In the genomic region with DNA sequence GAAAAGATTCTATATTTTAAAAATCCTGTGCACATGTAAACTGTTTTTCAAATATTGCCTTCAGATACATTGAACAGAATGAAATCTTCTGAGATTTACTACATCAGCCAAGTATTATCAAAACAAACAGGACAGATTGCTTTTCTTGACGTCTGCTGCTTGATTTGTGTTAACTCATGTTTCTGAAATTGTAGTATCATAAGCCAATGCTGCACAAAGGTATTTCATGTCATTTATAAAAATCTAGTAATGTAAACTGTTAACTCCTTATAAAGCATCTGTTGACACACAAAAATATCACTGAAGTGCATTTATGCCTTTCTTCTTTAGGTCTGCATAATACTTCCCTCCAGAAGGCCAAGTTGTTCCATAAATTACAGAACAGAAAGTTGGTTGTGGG, we compare ENCODE assay signal across 13 cellular contexts. TPM values are rescaled to one million over a fixed set of nuclear protein-coding genes. Genes with fewer than 3 reads are reported as not detected.
"Had no signal": no experiment of that assay in that cellular context is flagged by ENCODE, and none has a peak within 500 bp of the region (broad histone marks: within the 10 kb centered on the region; RNA-seq: fewer than 3 reads in every experiment).

No MANE protein-coding gene starts in this region.

- H3K36me3 Mint-ChIP-seq: activated naive CD8-positive, alpha-beta T cell treated with anti-CD3 and anti-CD28 coated beads for 36 hours; natural killer cell treated with Interleukin-12 subunit alpha and Interleukin-12 subunit beta and Interleukin-15 and Interleukin-18, amount 100 ng/mL, for 72 hours had no signal

- H3K4me3 Mint-ChIP-seq: activated CD8-positive, alpha-beta T cell treated with anti-CD3 and anti-CD28 coated beads for 36 hours; activated naive CD8-positive, alpha-beta T cell treated with anti-CD3 and anti-CD28 coated beads for 36 hours; activated T-cell treated with anti-CD3 and anti-CD28 coated beads, Interleukin-2, amount 50 U/mL, for 72 hours; natural killer cell treated with Interleukin-12 subunit alpha and Interleukin-12 subunit beta and Interleukin-15 and Interleukin-18, amount 100 ng/mL, for 72 hours had no signal

- DNase-seq: activated CD8-positive, alpha-beta memory T cell treated with anti-CD3 and anti-CD28 coated beads, Interleukin-2, amount 50 U/mL, for 4 hours; activated CD8-positive, alpha-beta T cell treated with anti-CD3 and anti-CD28 coated beads for 36 hours; activated gamma-delta T cell treated with Interleukin-2 at 50 U/mL for 16 hours; activated naive CD8-positive, alpha-beta T cell treated with anti-CD3 and anti-CD28 coated beads for 36 hours; activated T-cell treated with anti-CD3 and anti-CD28 coated beads, Interleukin-2, amount 50 U/mL, for 72 hours; anterior cingulate cortex; occipital lobe; SHP77 treated with DMSO at 0.1 percent for 48 hours; stimulated activated CD4-positive, alpha-beta T cell treated with anti-CD3 and anti-CD28 coated beads, Interleukin-15, amount 100 ng/mL, for 24 hours; stimulated activated CD4-positive, alpha-beta T cell treated with anti-CD3 and anti-CD28 coated beads, Interleukin-4, amount 100 ng/mL, for 4 hours; T-helper 9 cell; upper lobe of left lung had no signal

- ATAC-seq: activated CD8-positive, alpha-beta T cell treated with anti-CD3 and anti-CD28 coated beads for 36 hours; activated T-cell treated with anti-CD3 and anti-CD28 coated beads, Interleukin-2, amount 50 U/mL, for 72 hours; natural killer cell treated with Interleukin-12 subunit alpha and Interleukin-12 subunit beta and Interleukin-15 and Interleukin-18, amount 100 ng/mL, for 72 hours had no signal

- H3K9me3 ChIP-seq: upper lobe of left lung had no signal

- H3K9me3 Mint-ChIP-seq: activated CD8-positive, alpha-beta T cell treated with anti-CD3 and anti-CD28 coated beads for 36 hours; activated naive CD8-positive, alpha-beta T cell treated with anti-CD3 and anti-CD28 coated beads for 36 hours; activated T-cell treated with anti-CD3 and anti-CD28 coated beads, Interleukin-2, amount 50 U/mL, for 72 hours had no signal

- H3K27ac Mint-ChIP-seq: activated CD8-positive, alpha-beta T cell treated with anti-CD3 and anti-CD28 coated beads for 36 hours; activated naive CD8-positive, alpha-beta T cell treated with anti-CD3 and anti-CD28 coated beads for 36 hours; activated T-cell treated with anti-CD3 and anti-CD28 coated beads, Interleukin-2, amount 50 U/mL, for 72 hours; natural killer cell treated with Interleukin-12 subunit alpha and Interleukin-12 subunit beta and Interleukin-15 and Interleukin-18, amount 100 ng/mL, for 72 hours had no signal

- H3K4me1 Mint-ChIP-seq: activated naive CD8-positive, alpha-beta T cell treated with anti-CD3 and anti-CD28 coated beads for 36 hours had no signal

- H3K27me3 ChIP-seq: upper lobe of left lung had no signal

- H3K4me3 ChIP-seq: upper lobe of left lung had no signal

RNA-seq across cellular contexts. Expression of gene CAV1, which starts 28.3 kb away (rescaled TPM):
- total RNA-seq: natural killer cell treated with Interleukin-12 subunit alpha and Interleukin-12 subunit beta and Interleukin-15 and Interleukin-18, amount 100 ng/mL, for 72 hours had no signal

RNA-seq across cellular contexts. Expression of gene CAV2, which starts 53.6 kb away (rescaled TPM):
- total RNA-seq: activated CD8-positive, alpha-beta T cell treated with anti-CD3 and anti-CD28 coated beads for 36 hours; activated naive CD8-positive, alpha-beta T cell treated with anti-CD3 and anti-CD28 coated beads for 36 hours; activated T-cell treated with anti-CD3 and anti-CD28 coated beads, Interleukin-2, amount 50 U/mL, for 72 hours; natural killer cell treated with Interleukin-12 subunit alpha and Interleukin-12 subunit beta and Interleukin-15 and Interleukin-18, amount 100 ng/mL, for 72 hours had no signal
